Comparison of ENCODE assay signal across 8 cellular contexts in genomic region chr16:50741225-50741807, GRCh38. TPM values are rescaled to one million over a fixed set of nuclear protein-coding genes. Genes with fewer than 3 reads are reported as not detected.
DNase-seq lines count a peak whose midpoint lies in the region; ATAC-seq and TF ChIP-seq lines count a peak whose summit lies in the region.

No MANE protein-coding gene starts in this region.

- H3K4me1 Mint-ChIP-seq in Calu3 (ENCODE audit: low read depth, unreplicated experiment): peaks cover 25% of the 10 kb centered on the region

- H3K27ac ChIP-seq in angular gyrus (ENCODE audit: low read depth, low read length) (peak overlapping the region; percentile 37), thyroid gland (peak overlapping the region in 2 of 3 donors; percentile 18 to 25)

- H3K9me3 Mint-ChIP-seq in Calu3 (ENCODE audit: low read depth, unreplicated experiment): no peaks in the 10 kb centered on the region

- H3K27ac Mint-ChIP-seq in Calu3 (ENCODE audit: unreplicated experiment): peak overlapping the region; percentile 87

- no peaks in the 10 kb centered on the region for H3K9me3 ChIP-seq in thyroid gland

- H3K4me1 ChIP-seq in thyroid gland: peaks cover 29 to 39% of the 10 kb centered on the region in 2 donors

- DNase-seq in Calu3 (peak; percentile 14), left colon (peak in 1 of 2 donors; percentile 65), thyroid gland (peak; percentile 5 to 26), iPS-NIHi11 (ENCODE audit: low spot score) (no peak), ecto neural progenitor cell (ENCODE audit: low spot score) (no peak)

- peaks cover 23% of the 10 kb centered on the region for H3K36me3 Mint-ChIP-seq in Calu3 (ENCODE audit: insufficient read depth, unreplicated experiment)

- no peaks in the 10 kb centered on the region for H3K36me3 ChIP-seq in thyroid gland

- no peaks in the 10 kb centered on the region for H3K27me3 ChIP-seq in thyroid gland

- TF ChIP-seq POLR2A in thyroid gland (IDR thresholded peaks at IDR 0.05): no peak

- H3K27me3 Mint-ChIP-seq in Calu3 (ENCODE audit: unreplicated experiment): peaks cover 36% of the 10 kb centered on the region

- WGBS in thyroid gland, 2 donors: 7 to 12% methylated on average over 20 to 24 of the region's 24 CpGs

- CTCF ChIA-PET in Calu3 (lab: Charles Lee): interaction anchor here (0.7 to 1.1 kb wide), 7 partner anchors 19 to 77 kb away, joined by 3 to 8 read pairs (median 4); no protein-coding TSS in a partner anchor

- BruUV-seq in Calu3 (replicated peaks; lab: Mats Ljungman, UMichigan): TSS peak; percentile 72

- peak; percentile 1 for ATAC-seq in HG02759 (IDR thresholded peaks at IDR 0.05; ENCODE audit: unreplicated experiment)
- peak; percentile 3 for ATAC-seq in left colon
- ATAC-seq in HG03175 (IDR thresholded peaks at IDR 0.05; ENCODE audit: unreplicated experiment): no peak

- intact Hi-C loops in Calu3 (cut with micrococcal nuclease; ENCODE audit: unreplicated experiment) (loop anchor here (2.0 kb wide), 1 partner anchor 21 kb away; no protein-coding TSS in a partner anchor), left colon (cut with DNase I, micrococcal nuclease) (no loop called here), thyroid gland (cut with DNase I) (no loop called here)

- peak overlapping the region; percentile 9 to 26 (median 18) for H3K4me3 ChIP-seq in thyroid gland (replicated peaks in 1 of 3)

- H3K4me3 Mint-ChIP-seq in Calu3 (ENCODE audit: low read depth, unreplicated experiment): peak overlapping the region; percentile 78

- TF ChIP-seq CTCF in Calu3 (IDR thresholded peaks at IDR 0.05; ENCODE audit: unreplicated experiment): no peak
- no peak for TF ChIP-seq CTCF in thyroid gland (IDR thresholded peaks at IDR 0.05)

RNA-seq across cellular contexts. Expression of gene CYLD, which starts 0.6 kb away (rescaled TPM):
- 29.2 and 31.8 TPM in 2 replicates for total RNA-seq in Calu3 (2022)
- total RNA-seq in left colon: 10 to 100 TPM; 21.5 to 36.3 TPM
- 100 to 1,000 TPM in 1 of 4 donors, 10 to 100 TPM in 3; 79.2 to 180 (median 92.4) TPM for total RNA-seq in thyroid gland

RNA-seq across cellular contexts. Expression of gene NOD2, which starts 47.9 kb away (rescaled TPM):
- total RNA-seq in Calu3 (2022) (0.87 and 1.1 TPM in 2 replicates), left colon (under 1 TPM; 0.61 to 0.98 TPM), thyroid gland (1 to 10 TPM in 1 of 4 donors, under 1 TPM in 3; 0.40 to 1.6 (median 0.68) TPM)

Comparison
In these comparisons a context has a peak if more than half of its experiments do, and no peak if none do; other contexts are left out.
1. DNase-seq: peak in Calu3 (single experiment) and thyroid gland (2 of 2); none in iPS-NIHi11 (single experiment) and ecto neural progenitor cell (single experiment).